Comparison of ENCODE assay signal across 9 cellular contexts in genomic region chr17:1275962-1276736, GRCh38. TPM values are rescaled to one million over a fixed set of nuclear protein-coding genes. Genes with fewer than 3 reads are reported as not detected.
A peak's percentile ranks its signal among the peaks of the same experiment; 100 is the strongest.
DNase-seq lines count a peak whose midpoint lies in the region; ATAC-seq and TF ChIP-seq lines count a peak whose summit lies in the region.
"Had no signal": no experiment of that assay in that cellular context is flagged by ENCODE, and none has a peak within 500 bp of the region (broad histone marks: within the 10 kb centered on the region; RNA-seq: fewer than 3 reads in every experiment).

No MANE protein-coding gene starts in this region.

- H3K9me3 ChIP-seq in CD8-positive, alpha-beta T cell (ENCODE audit: low read length): no peaks in the 10 kb centered on the region
- no peaks in the 10 kb centered on the region for H3K9me3 ChIP-seq in mammary epithelial cell (replicated peaks; ENCODE audit: insufficient read depth, low read length)

- no peak overlapping the region for H3K27ac ChIP-seq in CD8-positive, alpha-beta T cell (ENCODE audit: low read depth, low read length)
- no peak overlapping the region for H3K27ac ChIP-seq in mammary epithelial cell (ENCODE audit: insufficient read depth, low read depth, low read length)

- in situ Hi-C loops in mammary epithelial cell (cut with MboI; ENCODE audit: low sequenced_read_pairs in 2 of 2): no loop called here

- H3K79me2 ChIP-seq in mammary epithelial cell (ENCODE audit: insufficient read depth, low read length): no peaks in the 10 kb centered on the region

- no TSS peak for BruUV-seq in mammary epithelial cell (replicated peaks; lab: Mats Ljungman, UMichigan)

- no peaks in the 10 kb centered on the region for H3K4me1 ChIP-seq in CD8-positive, alpha-beta T cell (ENCODE audit: insufficient read depth, low read length)
- no peaks in the 10 kb centered on the region for H3K4me1 ChIP-seq in mammary epithelial cell (ENCODE audit: insufficient read depth, low read length)

- peak; percentile 88 for TF ChIP-seq CTCF in CD8-positive, alpha-beta T cell (IDR thresholded peaks at IDR 0.05)
- TF ChIP-seq CTCF in WTC11 (IDR thresholded peaks at IDR 0.05): peak; percentile 59; the same call in 1 of the 2 replicates
- TF ChIP-seq CTCF in mammary epithelial cell (conservative IDR thresholded peaks at IDR 0.05 in 1 of 2, IDR thresholded peaks at IDR 0.05 in 1 of 2; ENCODE audit: extremely low read depth in 1 of 2, insufficient read depth in 1 of 2, low read depth in 1 of 2, low read length in 2 of 2): peak; percentile 57 to 88

- H2AFZ ChIP-seq in mammary epithelial cell (ENCODE audit: low read depth, low read length): peak overlapping the region; percentile 70

- CTCF ChIA-PET in CD8-positive, alpha-beta T cell (lab: Charles Lee): interaction anchor here (0.6 to 2.8 kb wide), 6 partner anchors 12 to 58 kb away, joined by 3 to 20 read pairs (median 4); no protein-coding TSS in a partner anchor
- CTCF ChIA-PET in WTC11 (lab: Charles Lee): no interaction called here
- CTCF ChIA-PET in mammary epithelial cell (lab: Charles Lee; ENCODE audit: low non-redundant PET): no interaction called here

- H3K4me1 Mint-ChIP-seq in CD8-positive, alpha-beta T cell (ENCODE audit: low read depth): peaks cover 8% of the 10 kb centered on the region
- H3K4me1 Mint-ChIP-seq in WTC11: no peaks in the 10 kb centered on the region

- H3K4me3 ChIP-seq in CD8-positive, alpha-beta T cell (ENCODE audit: low read depth, low read length): no peak overlapping the region
- H3K4me3 ChIP-seq in Jurkat, Clone E6-1 (ENCODE audit: low read length): peak overlapping the region; percentile 15; the same call in 1 of the 2 replicates
- H3K4me3 ChIP-seq in mammary epithelial cell (replicated peaks in 1 of 3; ENCODE audit: insufficient read depth in 1 of 3, low read depth in 2 of 3, low read length in 3 of 3): no peak overlapping the region

- POLR2A ChIA-PET in CD8-positive, alpha-beta T cell (lab: Charles Lee): no interaction called here
- POLR2A ChIA-PET in WTC11 (lab: Charles Lee): no interaction called here

- no peaks in the 10 kb centered on the region for H3K9me3 Mint-ChIP-seq in CD8-positive, alpha-beta T cell
- no peaks in the 10 kb centered on the region for H3K9me3 Mint-ChIP-seq in WTC11
- H3K9me3 Mint-ChIP-seq: stimulated activated naive CD8-positive, alpha-beta T cell treated with anti-CD3 and anti-CD28 coated beads, Interleukin-15, Interleukin-2, amounts not matched to agents 100 ng/mL and 50 ng/mL, for 24 hours had no signal

- WGBS in mammary epithelial cell (ENCODE audit: low coverage, missing lambda C conversion rate): 22% methylated on average over 17 of the region's 28 CpGs

- H3K4me3 Mint-ChIP-seq in CD8-positive, alpha-beta T cell: no peak overlapping the region
- no peak overlapping the region for H3K4me3 Mint-ChIP-seq in WTC11
- H3K4me3 Mint-ChIP-seq: stimulated activated naive CD8-positive, alpha-beta T cell treated with anti-CD3 and anti-CD28 coated beads, Interleukin-15, Interleukin-2, amounts not matched to agents 100 ng/mL and 50 ng/mL, for 24 hours had no signal

- H4K20me1 ChIP-seq in mammary epithelial cell (ENCODE audit: insufficient read depth, low read length): no peaks in the 10 kb centered on the region

- peaks cover 32% of the 10 kb centered on the region for H3K27me3 Mint-ChIP-seq in CD8-positive, alpha-beta T cell (ENCODE audit: low read depth)
- H3K27me3 Mint-ChIP-seq in WTC11 (ENCODE audit: low read depth): peaks cover 4% of the 10 kb centered on the region

- H3K4me2 ChIP-seq in mammary epithelial cell (ENCODE audit: insufficient read depth, low read depth, low read length): peak overlapping the region; percentile 35

- peak; percentile 49 to 84 (median 70) for DNase-seq in CD8-positive, alpha-beta T cell
- DNase-seq in Jurkat, Clone E6-1 (ENCODE audit: low read depth, low spot score): no peak
- DNase-seq in WTC11 (ENCODE audit: low spot score) (peak; percentile 89), mammary epithelial cell (no peak), left lobe of liver (ENCODE audit: low spot score) (peak; percentile 57), KG1 (lab: John Stamatoyannopoulos, UW) (no peak)
- DNase-seq in stimulated activated CD8-positive, alpha-beta memory T cell treated with anti-CD3 and anti-CD28 coated beads, Interleukin-12 subunit alpha, Interleukin-12 subunit beta, amount 100 ng/mL, for 1 hour (ENCODE audit: low read depth): peak; percentile 66

- no peaks in the 10 kb centered on the region for H3K27me3 ChIP-seq in CD8-positive, alpha-beta T cell (ENCODE audit: insufficient read depth, low read length)
- peaks cover 10% of the 10 kb centered on the region for H3K27me3 ChIP-seq in mammary epithelial cell (ENCODE audit: insufficient read depth, low read length)

- ATAC-seq in CD8-positive, alpha-beta T cell: peak; percentile 90
- ATAC-seq in WTC11 (peak; percentile 86), left lobe of liver (peak; percentile 87), GM18868 (IDR thresholded peaks at IDR 0.05; ENCODE audit: unreplicated experiment) (no peak)

- intact Hi-C loops in CD8-positive, alpha-beta T cell (cut with DNase I, micrococcal nuclease): loop anchor here (1.0 to 5.0 kb wide), 7 partner anchors 17 to 356 kb away; partner anchors contain the start of gene INPP5K (in 2 of the 2)
- intact Hi-C loops in mammary epithelial cell (cut with micrococcal nuclease): loop anchor here (1.0 to 5.0 kb wide), 3 partner anchors 56 to 351 kb away; partner anchors contain the start of gene SLC43A2

- no peak overlapping the region for H3K27ac Mint-ChIP-seq in CD8-positive, alpha-beta T cell
- no peak overlapping the region for H3K27ac Mint-ChIP-seq in WTC11
- H3K27ac Mint-ChIP-seq: stimulated activated naive CD8-positive, alpha-beta T cell treated with anti-CD3 and anti-CD28 coated beads, Interleukin-15, Interleukin-2, amounts not matched to agents 100 ng/mL and 50 ng/mL, for 24 hours had no signal

- H3K9ac ChIP-seq in mammary epithelial cell (ENCODE audit: insufficient read depth, low read length): no peak overlapping the region

- H3K36me3 Mint-ChIP-seq in CD8-positive, alpha-beta T cell: no peaks in the 10 kb centered on the region
- H3K36me3 Mint-ChIP-seq in WTC11: no peaks in the 10 kb centered on the region

- H3K36me3 ChIP-seq in CD8-positive, alpha-beta T cell (ENCODE audit: insufficient read depth, low read length): no peaks in the 10 kb centered on the region
- H3K36me3 ChIP-seq in mammary epithelial cell (ENCODE audit: insufficient read depth, low read length): no peaks in the 10 kb centered on the region

- dilution Hi-C loops in mammary epithelial cell (cut with HindIII; ENCODE audit: low sequenced_read_pairs): no loop called here

TF ChIP-seq in WTC11, 78 proteins besides CTCF, POLR2A, EP300 and RAD21 (continues in another document):
- TF ChIP-seq CDX4 (CRISPR knock-in tag; IDR thresholded peaks at IDR 0.05; ENCODE audit: borderline replicate concordance) (no peak), PRDM15 (CRISPR knock-in tag; IDR thresholded peaks at IDR 0.05) (no peak), ZNF396 (CRISPR knock-in tag; IDR thresholded peaks at IDR 0.05; ENCODE audit: borderline replicate concordance) (no peak), SMAD3 (CRISPR knock-in tag; IDR thresholded peaks at IDR 0.05; ENCODE audit: borderline replicate concordance) (no peak), NFYB (CRISPR knock-in tag; conservative IDR thresholded peaks at IDR 0.05; ENCODE audit: low read depth) (no peak), SMAD4 (CRISPR knock-in tag; IDR thresholded peaks at IDR 0.05) (no peak), MYBL2 (CRISPR knock-in tag; IDR thresholded peaks at IDR 0.05) (no peak)

RNA-seq across cellular contexts. Expression of gene TRARG1, which starts 3.3 kb away (rescaled TPM):
- total RNA-seq in CD8-positive, alpha-beta T cell: not detected
- polyA plus RNA-seq in Jurkat, Clone E6-1 (2012; ENCODE audit: insufficient read depth, insufficient read length): 1.5 TPM
- total RNA-seq in WTC11 (2021): not detected in 3 replicates
- not detected for total RNA-seq in mammary epithelial cell
- polyA plus RNA-seq in mammary epithelial cell: not detected
- not detected for polyA minus RNA-seq in mammary epithelial cell
- not detected for total RNA-seq in left lobe of liver

RNA-seq across cellular contexts. Expression of gene BHLHA9, which starts 5.9 kb away (rescaled TPM):
- not detected for total RNA-seq in CD8-positive, alpha-beta T cell
- not detected for polyA plus RNA-seq in Jurkat, Clone E6-1 (2012; ENCODE audit: insufficient read depth, insufficient read length)
- total RNA-seq in WTC11 (2021): 0.44 to 0.76 TPM in 2 of 3 replicates, not detected in the other
- not detected for total RNA-seq in mammary epithelial cell
- not detected for polyA plus RNA-seq in mammary epithelial cell
- polyA minus RNA-seq in mammary epithelial cell: not detected
- 0.20 TPM for total RNA-seq in left lobe of liver

Comparison
In these comparisons a context has a peak if more than half of its experiments do, and no peak if none do; other contexts are left out.
1. DNase-seq: peak in CD8-positive, alpha-beta T cell (7 of 7), WTC11 (single experiment), left lobe of liver (single experiment) and stimulated activated CD8-positive, alpha-beta memory T cell treated with anti-CD3 and anti-CD28 coated beads, Interleukin-12 subunit alpha, Interleukin-12 subunit beta, amount 100 ng/mL, for 1 hour (single experiment); none in Jurkat, Clone E6-1 (single experiment), mammary epithelial cell (single experiment) and KG1 (single experiment).
2. Peak in every context shown above with its lines, with median percentiles within 50 percentile points of each other: CTCF ChIP-seq.